13 cellular contexts compared by ENCODE assay signal in the genomic region with DNA sequence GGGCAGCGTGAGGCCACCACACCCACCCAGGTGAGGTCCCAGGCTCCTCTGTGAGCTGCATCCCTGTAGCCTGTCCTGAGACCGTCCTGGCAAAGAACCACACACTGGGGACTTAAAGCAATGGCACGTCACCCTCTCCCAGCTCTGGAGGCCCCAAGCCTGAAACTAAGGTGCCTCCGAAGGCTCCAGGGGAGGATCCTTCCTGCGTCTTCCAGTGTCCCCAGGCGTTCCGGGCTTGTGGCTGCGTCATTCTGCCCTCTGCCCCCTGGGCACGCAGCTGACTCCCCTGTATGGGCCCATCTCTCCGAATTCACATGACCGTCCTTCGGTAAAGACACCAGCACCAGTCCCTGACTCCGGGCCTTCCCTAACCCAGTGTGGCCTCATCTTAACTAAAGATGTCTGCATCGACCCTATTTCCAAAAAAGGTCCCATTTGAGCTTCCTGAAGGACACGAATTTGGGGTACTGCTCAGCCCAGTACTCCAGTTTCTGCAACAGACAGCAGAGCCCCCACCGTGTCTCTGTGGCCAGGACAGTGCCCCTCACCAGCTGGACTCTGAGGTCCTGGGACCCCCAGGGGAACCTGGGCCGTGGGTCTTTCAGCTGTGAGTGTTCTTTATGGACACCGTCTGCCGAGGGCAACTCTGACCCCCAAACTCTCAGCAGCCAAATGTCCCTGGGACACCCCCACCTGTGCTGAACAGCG.
"Had no signal": no experiment of that assay in that cellular context is flagged by ENCODE, and none has a peak within 500 bp of the region (broad histone marks: within the 10 kb centered on the region; RNA-seq: fewer than 3 reads in every experiment).

No MANE protein-coding gene starts in this region.

- H3K4me3 ChIP-seq: SK-N-MC, tibial nerve had no signal

- H3K27ac ChIP-seq: foreskin keratinocyte, SK-N-MC, tibial nerve, VCaP had no signal

- H3K36me3 ChIP-seq: tibial nerve had no signal

- H3K4me1 ChIP-seq: foreskin keratinocyte had no signal

- DNase-seq: activated CD4-positive, alpha-beta memory T cell treated with anti-CD3 and anti-CD28 coated beads for 36 hours; activated naive CD8-positive, alpha-beta T cell treated with anti-CD3 and anti-CD28 coated beads, Interleukin-2, amount 10 ng/mL, durations not matched to agents 7 days and 5 days; activated T-cell treated with anti-CD3 and anti-CD28 coated beads, Interleukin-2, amount 50 U/mL, for 4 hours; anterior cingulate cortex; foreskin keratinocyte; midbrain; naive B cell; small intestine; stimulated activated naive B cell treated with anti-CD40 and anti-IgM and Interleukin-4, amounts not matched to agents 10 μg/mL and 1 μg/mL and 100 μg/mL, for 72 hours; T-cell had no signal

- ATAC-seq: activated T-cell treated with anti-CD3 and anti-CD28 coated beads, Interleukin-2, amount 50 U/mL, for 4 hours; foreskin keratinocyte; stimulated activated naive B cell treated with anti-CD40 and anti-IgM and Interleukin-4, amounts not matched to agents 10 μg/mL and 1 μg/mL and 100 μg/mL, for 72 hours; T-cell had no signal

- H3K9me3 ChIP-seq: tibial nerve had no signal

- H3K27me3 ChIP-seq: foreskin keratinocyte, tibial nerve had no signal
